Comparison of ENCODE assay signal across 25 cellular contexts in genomic region chr4:138537739-138538138, GRCh38.
"Had no signal": no experiment of that assay in that cellular context is flagged by ENCODE, and none has a peak within 500 bp of the region (broad histone marks: within the 10 kb centered on the region; RNA-seq: fewer than 3 reads in every experiment).

No MANE protein-coding gene starts in this region.

- H3K27me3 ChIP-seq: left lung, pancreas, spleen, suprapubic skin, tibial artery, upper lobe of right lung had no signal

- ATAC-seq: left colon; left lung; lower lobe of right lung; naive thymus-derived CD4-positive, alpha-beta T cell; natural killer cell treated with Interleukin-12 subunit alpha and Interleukin-12 subunit beta and Interleukin-15 and Interleukin-18, amount 100 ng/mL, for 72 hours; pancreas; right cardiac atrium; sciatic nerve; stimulated activated effector memory CD8-positive, alpha-beta T cell treated with anti-CD3 and anti-CD28 coated beads, Interleukin-12 subunit alpha, Interleukin-12 subunit beta, amount 100 ng/mL, for 72 hours; upper lobe of right lung had no signal

- H3K9me3 ChIP-seq: lower lobe of right lung, pancreas, prostate gland, thoracic aorta, upper lobe of right lung had no signal

- H3K36me3 ChIP-seq: left lung, lower lobe of right lung, pancreas, prostate gland, spleen, suprapubic skin, thoracic aorta, tibial artery, upper lobe of right lung had no signal

- H3K4me3 ChIP-seq: left lung, lower lobe of right lung, pancreas, prostate gland, skin epidermis, spleen, suprapubic skin, thoracic aorta, tibial artery, upper lobe of right lung had no signal

- DNase-seq: hippocampal formation; kidney; left colon; left lung; lower lobe of right lung; mammary epithelial cell; mesenchymal stem cell; naive thymus-derived CD4-positive, alpha-beta T cell; pancreas; posterior cingulate gyrus; retina; right cardiac atrium; spleen; stimulated activated CD4-positive, alpha-beta T cell treated with anti-CD3 and anti-CD28 coated beads, Interleukin-4, amount 100 ng/mL, for 24 hours; stimulated activated naive CD4-positive, alpha-beta T cell; tibial artery; trophoblast cell; upper lobe of right lung had no signal

- H3K4me1 ChIP-seq: left lung, lower lobe of right lung, pancreas, prostate gland, spleen, suprapubic skin, tibial artery, upper lobe of right lung had no signal

- H3K27ac ChIP-seq: left lung, lower lobe of right lung, pancreas, prostate gland, skin epidermis, spleen, suprapubic skin, thoracic aorta, tibial artery, upper lobe of right lung had no signal
